Comparison of ENCODE assay signal across 13 cellular contexts in the genomic region with DNA sequence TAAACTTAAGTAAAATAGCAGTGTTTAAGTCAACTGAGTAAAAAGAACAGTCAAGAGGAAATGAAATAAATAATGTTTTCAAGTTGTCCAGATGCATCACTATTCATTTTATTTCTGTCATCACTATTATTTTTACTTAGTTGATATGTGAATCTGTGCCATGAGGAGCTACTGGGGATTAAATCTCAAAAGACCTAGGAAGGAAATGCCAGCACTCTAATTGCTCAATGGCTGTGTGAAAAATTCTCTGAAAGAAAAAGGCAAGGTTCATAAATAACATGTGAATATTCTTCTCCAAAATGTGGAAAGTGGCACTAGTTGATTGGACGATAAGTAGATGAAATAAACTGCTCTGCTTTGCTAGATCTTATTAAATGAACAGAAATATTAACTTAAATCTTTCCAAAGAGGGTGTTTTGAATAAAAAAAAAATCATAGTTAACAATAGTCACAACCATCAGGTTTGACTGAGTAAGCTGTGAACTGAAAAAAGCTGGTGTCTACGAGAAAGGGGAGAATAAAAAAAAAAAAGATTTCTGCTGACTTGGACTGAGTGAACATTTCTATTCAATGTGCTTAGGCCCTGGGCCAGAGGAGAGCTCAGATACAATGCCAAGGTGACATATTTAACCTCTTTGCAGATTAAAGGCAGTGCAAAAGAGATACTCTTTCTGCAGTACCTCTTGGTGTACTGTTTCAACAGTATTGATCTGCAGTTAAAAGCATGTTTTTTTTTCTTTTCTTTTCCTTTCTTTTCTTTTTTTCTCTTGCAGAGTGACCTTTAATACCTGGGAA. TPM values are rescaled to one million over a fixed set of nuclear protein-coding genes. Genes with fewer than 3 reads are reported as not detected.
A peak's percentile ranks its signal among the peaks of the same experiment; 100 is the strongest.
DNase-seq lines count a peak whose midpoint lies in the region; TF ChIP-seq lines count a peak whose summit lies in the region.
"Had no signal": no experiment of that assay in that cellular context is flagged by ENCODE, and none has a peak within 500 bp of the region (broad histone marks: within the 10 kb centered on the region; RNA-seq: fewer than 3 reads in every experiment).

No MANE protein-coding gene starts in this region.

- DNase-seq in esophagus squamous epithelium (lab: John Stamatoyannopoulos, UW) (no peak), thyroid gland (peak in 1 of 2 donors; percentile 16), HEK293T (ENCODE audit: extremely low spot score) (no peak), retina (no peak), GM10266 (ENCODE audit: extremely low spot score) (no peak)
- DNase-seq: activated CD8-positive, alpha-beta T cell treated with anti-CD3 and anti-CD28 coated beads, Interleukin-2, amount 10 ng/mL, durations not matched to agents 7 days and 5 days; CD4-positive, alpha-beta T cell; GOT3; NCI-H1417 had no signal

- H3K4me1 ChIP-seq in esophagus squamous epithelium, result peaks cover 16 to 93% (median 38%) of the 10 kb centered on the region in 3 donors
- H3K4me1 ChIP-seq in muscle layer of colon (ENCODE audit: insufficient read depth, low read length), result peaks cover 64% of the 10 kb centered on the region
- peaks cover 8 to 39% of the 10 kb centered on the region in 2 donors for H3K4me1 ChIP-seq in thyroid gland

- H3K36me3 ChIP-seq in esophagus squamous epithelium (peaks cover 0 to 4% (median 0%) of the 10 kb centered on the region in 3 donors), muscle layer of colon (ENCODE audit: insufficient read depth, low read length) (no peaks in the 10 kb centered on the region), thyroid gland (no peaks in the 10 kb centered on the region)

- CTCF ChIA-PET in HEK293T (lab: Yijun Ruan, JAX), result interaction anchor here (0.5 to 0.6 kb wide), 2 partner anchors 9 to 709 kb away, joined by 3 to 4 read pairs; no protein-coding TSS in a partner anchor

- TF ChIP-seq CTCF in esophagus squamous epithelium (IDR thresholded peaks at IDR 0.05), result no peak
- no peak for TF ChIP-seq CTCF in thyroid gland (IDR thresholded peaks at IDR 0.05)
- TF ChIP-seq CTCF in GM10266 (IDR thresholded peaks at IDR 0.05; ENCODE audit: control insufficient read depth, insufficient read depth, low read depth, missing control alignments), result no peak

- WGBS in esophagus squamous epithelium, 2 donors, result 10 to 17% methylated on average over 2 of the region's 2 CpGs
- 38 to 44% methylated on average over 2 of the region's 2 CpGs for WGBS in thyroid gland, 2 donors

- intact Hi-C loops in esophagus squamous epithelium (cut with DNase I), result no loop called here
- intact Hi-C loops in thyroid gland (cut with DNase I), result no loop called here

- H3K27ac ChIP-seq in angular gyrus (ENCODE audit: low read depth, low read length), result peak overlapping the region; percentile 92
- H3K27ac ChIP-seq in esophagus squamous epithelium, result peak overlapping the region; percentile 79 to 96 (median 92)
- H3K27ac ChIP-seq in muscle layer of colon (ENCODE audit: low read depth, low read length), result peak overlapping the region; percentile 63
- H3K27ac ChIP-seq in thyroid gland, result peak overlapping the region; percentile 70 to 91 (median 83)

- POLR2A ChIA-PET in HEK293T (lab: Yijun Ruan, JAX), result no interaction called here

- no peaks in the 10 kb centered on the region for H3K27me3 ChIP-seq in esophagus squamous epithelium
- H3K27me3 ChIP-seq in muscle layer of colon (ENCODE audit: control insufficient read depth in 1 of 2, insufficient read depth in 2 of 2, low read length in 2 of 2), result no peaks in the 10 kb centered on the region
- no peaks in the 10 kb centered on the region for H3K27me3 ChIP-seq in thyroid gland

- H3K9me3 ChIP-seq in esophagus squamous epithelium (no peaks in the 10 kb centered on the region), muscle layer of colon (ENCODE audit: low read length) (no peaks in the 10 kb centered on the region), thyroid gland (no peaks in the 10 kb centered on the region)

- H3K9ac ChIP-seq in muscle layer of colon (ENCODE audit: low read length), result peak overlapping the region; percentile 98

- H3K4me3 ChIP-seq in esophagus squamous epithelium (peak overlapping the region; percentile 19 to 60 (median 46)), muscle layer of colon (ENCODE audit: low read depth in 1 of 2, low read length in 2 of 2) (peak overlapping the region; percentile 62 to 96), thyroid gland (replicated peaks in 1 of 3) (peak overlapping the region in 1 of 3 donors; percentile 16)

- peak in 1 of 4 donors; percentile 20 for TF ChIP-seq POLR2A in esophagus squamous epithelium (IDR thresholded peaks at IDR 0.05)
- no peak for TF ChIP-seq POLR2A in thyroid gland (IDR thresholded peaks at IDR 0.05)

TF ChIP-seq in HEK293T, 16 proteins besides CTCF, POLR2A, EP300 and RAD21:
- TF ChIP-seq FOXK2 (IDR thresholded peaks at IDR 0.05) (no peak), BHLHE40 (IDR thresholded peaks at IDR 0.05; ENCODE audit: borderline replicate concordance) (no peak), SUZ12 (IDR thresholded peaks at IDR 0.05) (no peak), ELF4 (IDR thresholded peaks at IDR 0.05) (no peak), ZNF384 (IDR thresholded peaks at IDR 0.05) (no peak)
- TF ChIP-seq, protein P1, sequence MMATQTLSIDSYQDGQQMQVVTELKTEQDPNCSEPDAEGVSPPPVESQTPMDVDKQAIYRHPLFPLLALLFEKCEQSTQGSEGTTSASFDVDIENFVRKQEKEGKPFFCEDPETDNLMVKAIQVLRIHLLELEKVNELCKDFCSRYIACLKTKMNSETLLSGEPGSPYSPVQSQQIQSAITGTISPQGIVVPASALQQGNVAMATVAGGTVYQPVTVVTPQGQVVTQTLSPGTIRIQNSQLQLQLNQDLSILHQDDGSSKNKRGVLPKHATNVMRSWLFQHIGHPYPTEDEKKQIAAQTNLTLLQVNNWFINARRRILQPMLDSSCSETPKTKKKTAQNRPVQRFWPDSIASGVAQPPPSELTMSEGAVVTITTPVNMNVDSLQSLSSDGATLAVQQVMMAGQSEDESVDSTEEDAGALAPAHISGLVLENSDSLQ (IDR thresholded peaks at IDR 0.05), result no peak

RNA-seq across cellular contexts. Expression of gene SPARCL1, which starts 1.5 kb away (rescaled TPM):
- 100 to 1,000 TPM in 2 of 4 donors, 10 to 100 TPM in 2; 37.3 to 450 (median 131) TPM for total RNA-seq in esophagus squamous epithelium
- 100 to 1,000 TPM; 234 to 569 (median 391) TPM for total RNA-seq in thyroid gland
- total RNA-seq: activated CD8-positive, alpha-beta T cell treated with anti-CD3 and anti-CD28 coated beads, Interleukin-2, amount 10 ng/mL, durations not matched to agents 7 days and 5 days; CD4-positive, alpha-beta T cell; mononuclear cell; T-helper 2 cell treated with Interferon-gamma antibody and Interleukin-4, amounts not matched to agents 100 ng/mL and 5 ng/mL, for 36 hours had no signal
